ENCODE assay signal across 36 cellular contexts in the genomic region with DNA sequence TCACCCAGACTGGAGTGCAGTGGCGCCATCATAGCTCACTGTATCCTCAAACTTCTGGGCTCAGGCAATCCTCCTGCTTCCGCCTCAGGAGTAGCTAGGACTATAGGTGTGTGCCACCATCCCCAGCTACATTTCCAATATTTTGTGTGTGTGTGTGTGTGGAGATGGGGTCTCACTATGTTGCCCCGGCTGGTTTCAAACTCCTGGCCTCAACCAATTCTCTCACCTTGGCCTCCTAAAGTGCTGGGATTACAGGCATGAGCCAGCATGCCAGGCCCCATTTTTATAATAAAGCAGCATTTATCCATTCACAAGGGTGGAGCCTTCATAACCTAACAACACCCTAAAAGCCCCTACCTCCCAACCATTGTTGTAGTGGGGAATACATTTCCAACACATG. TPM values are rescaled to one million over a fixed set of nuclear protein-coding genes. Genes with fewer than 3 reads are reported as not detected.
A peak's percentile ranks its signal among the peaks of the same experiment; 100 is the strongest.
DNase-seq lines count a peak whose midpoint lies in the region; ATAC-seq, FAIRE-seq and TF ChIP-seq lines count a peak whose summit lies in the region.
"Had no signal": no experiment of that assay in that cellular context is flagged by ENCODE, and none has a peak within 500 bp of the region (broad histone marks: within the 10 kb centered on the region; RNA-seq: fewer than 3 reads in every experiment).

No MANE protein-coding gene starts in this region.

- H4K20me1 ChIP-seq in HepG2 (ENCODE audit: insufficient read depth, low read length) (no peaks in the 10 kb centered on the region), OCI-LY3 (ENCODE audit: insufficient read depth, low read length) (no peaks in the 10 kb centered on the region)
- H4K20me1 ChIP-seq: BLaER1; BLaER1 treated with 17β-estradiol and CSF1 and Interleukin-3, amounts not matched to agents 10 nM and 100 nM had no signal

- H3K9ac ChIP-seq in HepG2 (ENCODE audit: insufficient read depth, low read depth, low read length): no peak overlapping the region
- H3K9ac ChIP-seq in OCI-LY3 (ENCODE audit: low read length): no peak overlapping the region
- H3K9ac ChIP-seq: BLaER1; BLaER1 treated with 17β-estradiol and CSF1 and Interleukin-3, amounts not matched to agents 10 nM and 100 nM had no signal

- no peak overlapping the region for H3K4me3 ChIP-seq in HepG2 (replicated peaks in 1 of 3; ENCODE audit: insufficient read depth in 1 of 3, low read depth in 2 of 3, low read length in 3 of 3)
- no peak overlapping the region for H3K4me3 ChIP-seq in right lobe of liver
- H3K4me3 ChIP-seq in OCI-LY3 (ENCODE audit: low read length): no peak overlapping the region
- no peak overlapping the region for H3K4me3 ChIP-seq in small intestine (ENCODE audit: low read depth in 1 of 2, low read length in 2 of 2)
- H3K4me3 ChIP-seq: A549; BLaER1; BLaER1 treated with 17β-estradiol and CSF1 and Interleukin-3, amounts not matched to agents 10 nM and 100 nM had no signal

- H3K79me2 ChIP-seq in HepG2 (ENCODE audit: insufficient read depth, low read length) (no peaks in the 10 kb centered on the region), OCI-LY3 (ENCODE audit: low read length) (no peaks in the 10 kb centered on the region)

- no peak for TF ChIP-seq CTCF in HepG2 (CRISPR knock-in tag; IDR thresholded peaks at IDR 0.05)
- TF ChIP-seq CTCF in right lobe of liver (IDR thresholded peaks at IDR 0.05): no peak
- no peak for TF ChIP-seq CTCF in OCI-LY3 (IDR thresholded peaks at IDR 0.05; ENCODE audit: low read depth, low read length)
- no peak for TF ChIP-seq CTCF in WTC11 (IDR thresholded peaks at IDR 0.05)
- no peak for TF ChIP-seq CTCF in nephron progenitor cell (IDR thresholded peaks at IDR 0.05)

- H3K27me3 Mint-ChIP-seq in WTC11 (ENCODE audit: low read depth): no peaks in the 10 kb centered on the region
- peaks cover 7% of the 10 kb centered on the region for H3K27me3 Mint-ChIP-seq in nephron progenitor cell (ENCODE audit: low read depth, poor library complexity)

- H3K9me3 Mint-ChIP-seq in WTC11: peaks cover 8% of the 10 kb centered on the region
- peaks cover 8% of the 10 kb centered on the region for H3K9me3 Mint-ChIP-seq in nephron progenitor cell
- H3K9me3 Mint-ChIP-seq: CD4-positive, alpha-beta T cell; CD8-positive, alpha-beta memory T cell; CD8-positive, alpha-beta T cell had no signal

- H3K27ac ChIP-seq in HepG2 (ENCODE audit: extremely low read length, insufficient read depth, low read length) (no peak overlapping the region), right lobe of liver (no peak overlapping the region), OCI-LY3 (ENCODE audit: low read length) (no peak overlapping the region), small intestine (ENCODE audit: low read depth in 1 of 2, low read length in 1 of 2) (no peak overlapping the region)
- H3K27ac ChIP-seq: 22Rv1; A549; BLaER1; BLaER1 treated with 17β-estradiol and CSF1 and Interleukin-3, amounts not matched to agents 10 nM and 100 nM; C4-2B had no signal

- H3K4me1 Mint-ChIP-seq in WTC11: peaks cover 2% of the 10 kb centered on the region
- peaks cover 5% of the 10 kb centered on the region for H3K4me1 Mint-ChIP-seq in nephron progenitor cell
- H3K4me1 Mint-ChIP-seq: B cell, CD14-positive monocyte had no signal

- TF ChIP-seq POLR2A in HepG2 (IDR thresholded peaks at IDR 0.05; ENCODE audit: insufficient read depth in 1 of 2, low read depth in 2 of 2, low read length in 2 of 2) (no peak), right lobe of liver (IDR thresholded peaks at IDR 0.05) (no peak)

- BruUV-seq in HepG2 (replicated peaks; lab: Mats Ljungman, UMichigan): no TSS peak

- ATAC-seq in HepG2 (no peak), right lobe of liver (no peak), WTC11 (no peak)
- ATAC-seq: A549; CD8-positive, alpha-beta T cell had no signal

- H3K27ac Mint-ChIP-seq in WTC11 (no peak overlapping the region), nephron progenitor cell (peak overlapping the region; percentile 45)
- H3K27ac Mint-ChIP-seq: B cell; CD14-positive monocyte; CD4-positive, alpha-beta memory T cell; CD4-positive, alpha-beta T cell; CD4-positive, CD25-positive, alpha-beta regulatory T cell; CD8-positive, alpha-beta T cell had no signal

- 86% methylated on average over 3 of the region's 3 CpGs for WGBS in HepG2 (ENCODE audit: low lambda C conversion rate)
- WGBS in right lobe of liver (ENCODE audit: insufficient coverage, low coverage, low lambda C conversion rate, missing lambda C conversion rate): 100% methylated on average over 3 of the region's 3 CpGs
- 98% methylated on average over 3 of the region's 3 CpGs for WGBS in small intestine, 3 donors

- H3K36me3 Mint-ChIP-seq in WTC11 (0 out of 2 replicates have a peak, but pooled peaks cover 6% of the 10 kb centered on the region), nephron progenitor cell (ENCODE audit: low read depth) (no peaks in the 10 kb centered on the region)
- H3K36me3 Mint-ChIP-seq: CD14-positive monocyte; CD4-positive, alpha-beta memory T cell; CD4-positive, CD25-positive, alpha-beta regulatory T cell; CD8-positive, alpha-beta memory T cell; CD8-positive, alpha-beta T cell had no signal

- no peak for FAIRE-seq in HepG2 (lab: Jason Lieb, UNC)
- FAIRE-seq in small intestine (lab: Jason Lieb, UNC): no peak
- FAIRE-seq: A204.1, A549, D721Med had no signal

- H3K27me3 ChIP-seq in HepG2 (ENCODE audit: control insufficient read depth in 1 of 2, insufficient read depth in 2 of 2, low read length in 2 of 2) (peaks cover 0 to 9% of the 10 kb centered on the region in 2 experiments; a peak in 2 of 5 replicates), right lobe of liver (no peaks in the 10 kb centered on the region), OCI-LY3 (ENCODE audit: low read depth, low read length) (peaks cover 15% of the 10 kb centered on the region), small intestine (ENCODE audit: control insufficient read depth in 2 of 2, insufficient read depth in 2 of 2, low read length in 2 of 2) (peaks cover 0 to 2% of the 10 kb centered on the region in 2 donors)
- H3K27me3 ChIP-seq: BE2C; BLaER1; BLaER1 treated with 17β-estradiol and CSF1 and Interleukin-3, amounts not matched to agents 10 nM and 100 nM had no signal

- CTCF ChIA-PET in HepG2 (lab: Yijun Ruan, JAX; ENCODE audit: low intra/inter-chr PET ratio, low total read pairs): no interaction called here
- CTCF ChIA-PET in WTC11 (lab: Charles Lee): interaction anchor here (1.7 kb wide), 1 partner anchor 26 kb away, joined by 4 read pairs; no protein-coding TSS in a partner anchor

- TF ChIP-seq EP300 in HepG2 (IDR thresholded peaks at IDR 0.05; ENCODE audit: low read depth in 2 of 2, low read length in 2 of 2) (no peak), HepG2 (CRISPR knock-in tag; IDR thresholded peaks at IDR 0.05; ENCODE audit: borderline replicate concordance) (no peak)

- no peak for TF ChIP-seq RAD21 in HepG2 (CRISPR knock-in tag; IDR thresholded peaks at IDR 0.05)

- intact Hi-C loops in HepG2 (cut with micrococcal nuclease; ENCODE audit: unreplicated experiment): no loop called here
- intact Hi-C loops in right lobe of liver (cut with DNase I): no loop called here

- H2AFZ ChIP-seq in HepG2 (ENCODE audit: low read length) (no peak overlapping the region), OCI-LY3 (ENCODE audit: low read depth, low read length) (no peak overlapping the region)

- in situ Hi-C loops in HepG2 (cut with HindIII; ENCODE audit: extremely low pct_ligation_motif_present, low pct_unique_long_range_greater_than_20kb): no loop called here

- H3K36me3 ChIP-seq in HepG2 (replicated peaks in 1 of 2; ENCODE audit: control insufficient read depth in 1 of 2, insufficient read depth in 2 of 2, low read length in 2 of 2) (no peaks in the 10 kb centered on the region), right lobe of liver (no peaks in the 10 kb centered on the region), OCI-LY3 (replicated peaks; ENCODE audit: low read depth, low read length) (no peaks in the 10 kb centered on the region), small intestine (ENCODE audit: control insufficient read depth in 2 of 2, insufficient read depth in 2 of 2, low read length in 2 of 2) (no peaks in the 10 kb centered on the region)
- H3K36me3 ChIP-seq: BE2C; BLaER1; BLaER1 treated with 17β-estradiol and CSF1 and Interleukin-3, amounts not matched to agents 10 nM and 100 nM had no signal

- H3K9me3 ChIP-seq in HepG2 (ENCODE audit: low read length) (no peaks in the 10 kb centered on the region), right lobe of liver (no peaks in the 10 kb centered on the region), OCI-LY3 (ENCODE audit: insufficient read depth, low read length) (no peaks in the 10 kb centered on the region), small intestine (ENCODE audit: control insufficient read depth, low read depth) (no peaks in the 10 kb centered on the region)
- H3K9me3 ChIP-seq: A549; BE2C; BLaER1; BLaER1 treated with 17β-estradiol and CSF1 and Interleukin-3, amounts not matched to agents 10 nM and 100 nM; Caco-2 had no signal

- H3K4me1 ChIP-seq in HepG2 (ENCODE audit: insufficient read depth, low read length): no peaks in the 10 kb centered on the region
- H3K4me1 ChIP-seq in right lobe of liver: no peaks in the 10 kb centered on the region
- peaks cover 39% of the 10 kb centered on the region for H3K4me1 ChIP-seq in OCI-LY3 (ENCODE audit: low read length)
- no peaks in the 10 kb centered on the region for H3K4me1 ChIP-seq in small intestine (ENCODE audit: control insufficient read depth in 2 of 2, insufficient read depth in 1 of 2, low read depth in 1 of 2, low read length in 1 of 2)
- H3K4me1 ChIP-seq: A549; BE2C; BLaER1; BLaER1 treated with 17β-estradiol and CSF1 and Interleukin-3, amounts not matched to agents 10 nM and 100 nM; Caco-2 had no signal

- no peak overlapping the region for H3K4me2 ChIP-seq in HepG2 (ENCODE audit: low read depth, low read length)
- peak overlapping the region; percentile 25; the same call in 1 of the 2 replicates for H3K4me2 ChIP-seq in OCI-LY3 (ENCODE audit: low read length)
- H3K4me2 ChIP-seq: A549; BLaER1; BLaER1 treated with 17β-estradiol and CSF1 and Interleukin-3, amounts not matched to agents 10 nM and 100 nM had no signal

- no peak for DNase-seq in HepG2 (ENCODE audit: low spot score)
- no peak for DNase-seq in right lobe of liver
- no peak for DNase-seq in WTC11 (ENCODE audit: low spot score)
- no peak for DNase-seq in nephron progenitor cell
- no peak for DNase-seq in T-helper 1 cell
- DNase-seq in small intestine: no peak
- no peak for DNase-seq in AML-193 (lab: John Stamatoyannopoulos, UW)
- DNase-seq: 8988T; ACHN; BE2C; C1 segment of cervical spinal cord; Caco-2; Calu3; CD4-positive, alpha-beta memory T cell; CD4-positive, alpha-beta T cell; CD4-positive, CD25-positive, alpha-beta regulatory T cell; CD8-positive, alpha-beta memory T cell; CD8-positive, alpha-beta T cell; COR-L47; DMS 273 treated with DMSO at 0.1 percent for 48 hours; DMS153; DMS53; DMS79; DMS79 treated with DMSO at 0.1 percent for 48 hours; DND-41; EL had no signal

- H3K4me3 Mint-ChIP-seq in WTC11: no peak overlapping the region
- H3K4me3 Mint-ChIP-seq in nephron progenitor cell: no peak overlapping the region
- H3K4me3 Mint-ChIP-seq: B cell; CD14-positive monocyte; CD4-positive, alpha-beta memory T cell; CD4-positive, alpha-beta T cell; CD4-positive, CD25-positive, alpha-beta regulatory T cell; CD8-positive, alpha-beta memory T cell; CD8-positive, alpha-beta T cell had no signal

- POLR2A ChIA-PET in HepG2 (lab: Yijun Ruan, JAX): no interaction called here
- POLR2A ChIA-PET in WTC11 (lab: Charles Lee): no interaction called here

RNA-seq across cellular contexts. Expression of a gene that starts 52.5 kb away (rescaled TPM):
- total RNA-seq in HepG2 (2016; rRNA removed; fragmentation: Illumina TruSeq; extraction: Trizol) (13.7 and 14.4 TPM in 2 replicates), right lobe of liver (10 to 100 TPM in 1 of 6 experiments, 1 to 10 TPM in 5; 7.0 to 10.3 (median 8.8) TPM), WTC11 (2021) (39.9 to 46.3 TPM (median 44.5 TPM) in 3 replicates)
- 28.9 and 34.5 TPM in 2 replicates for total RNA-seq in HepG2 (2016; cell fraction: cytosol; rRNA removed; fragmentation: Illumina TruSeq; extraction: Trizol; ENCODE audit: low read depth)
- 13.7 and 14.4 TPM in 2 replicates for total RNA-seq in HepG2 (2016; cell fraction: insoluble cytoplasmic fraction; rRNA removed; fragmentation: Illumina TruSeq; extraction: Trizol)
- 30.4 and 34.2 TPM in 2 replicates for total RNA-seq in HepG2 (2016; cell fraction: membrane; rRNA removed; fragmentation: Illumina TruSeq; extraction: Trizol)
- total RNA-seq in HepG2 (2016; cell fraction: nucleus; rRNA removed; fragmentation: Illumina TruSeq; extraction: Trizol): 19.0 and 20.2 TPM in 2 replicates
- polyA plus RNA-seq in HepG2 (2011; rRNA removed) (21.7 and 23.9 TPM in 2 replicates), small intestine (1 to 10 TPM; 2.4 to 5.6 (median 3.1) TPM)
- polyA plus RNA-seq in HepG2 (2011; cell fraction: cytosol; rRNA removed): 10.9 and 12.5 TPM in 2 replicates
- polyA plus RNA-seq in HepG2 (2011; cell fraction: nucleus; rRNA removed): 20.1 and 22.6 TPM in 2 replicates
- polyA plus RNA-seq in HepG2 (2012): 9.6 and 10.4 TPM in 2 replicates
- 26.8 and 31.6 TPM in 2 replicates for polyA plus RNA-seq in HepG2 (2016; cell fraction: cytosol; fragmentation: Illumina TruSeq; extraction: Trizol; ENCODE audit: low read depth)
- polyA plus RNA-seq in HepG2 (2016; cell fraction: insoluble cytoplasmic fraction; fragmentation: Illumina TruSeq; extraction: Trizol; ENCODE audit: low read depth): 13.2 and 14.8 TPM in 2 replicates
- 33.3 and 36.1 TPM in 2 replicates for polyA plus RNA-seq in HepG2 (2016; cell fraction: membrane; fragmentation: Illumina TruSeq; extraction: Trizol; ENCODE audit: low read depth)
- 18.4 and 20.4 TPM in 2 replicates for polyA plus RNA-seq in HepG2 (2016; cell fraction: nucleus; fragmentation: Illumina TruSeq; extraction: Trizol; ENCODE audit: insufficient read depth, low read depth)
- polyA minus RNA-seq in HepG2 (2011; rRNA and poly(A)+ RNA removed; ENCODE audit: low replicate concordance): 26.2 and 31.7 TPM in 2 replicates
- 10.5 and 13.8 TPM in 2 replicates for polyA minus RNA-seq in HepG2 (2011; cell fraction: cytosol; rRNA and poly(A)+ RNA removed)
- polyA minus RNA-seq in HepG2 (2011; cell fraction: nucleus; rRNA and poly(A)+ RNA removed): 41.6 and 48.1 TPM in 2 replicates
